ENCODE assay signal across 9 cellular contexts in genomic region chr5:128674837-128675446, GRCh38.
DNase-seq lines count a peak whose midpoint lies in the region; ATAC-seq and TF ChIP-seq lines count a peak whose summit lies in the region.
"Had no signal": no experiment of that assay in that cellular context is flagged by ENCODE, and none has a peak within 500 bp of the region (broad histone marks: within the 10 kb centered on the region; RNA-seq: fewer than 3 reads in every experiment).

No MANE protein-coding gene starts in this region.

- no peak overlapping the region for H3K27ac Mint-ChIP-seq in CD8-positive, alpha-beta T cell
- no peak overlapping the region for H3K27ac Mint-ChIP-seq in activated naive CD4-positive, alpha-beta T cell treated with anti-CD3 and anti-CD28 coated beads for 36 hours

- POLR2A ChIA-PET in CD8-positive, alpha-beta T cell (lab: Charles Lee), result no interaction called here

- CTCF ChIA-PET in CD8-positive, alpha-beta T cell (lab: Charles Lee), result interaction anchor here (0.9 to 1.5 kb wide), 3 partner anchors 30 to 1111 kb away, joined by 3 to 4 read pairs (median 4); no protein-coding TSS in a partner anchor
- CTCF ChIA-PET in activated naive CD4-positive, alpha-beta T cell treated with anti-CD3 and anti-CD28 coated beads for 36 hours (lab: Charles Lee), result interaction anchor here (0.8 to 1.6 kb wide), 6 partner anchors 14 to 466 kb away, joined by 3 to 4 read pairs (median 3); no protein-coding TSS in a partner anchor

- H3K4me1 ChIP-seq in CD8-positive, alpha-beta T cell (ENCODE audit: insufficient read depth, low read length), result no peaks in the 10 kb centered on the region
- H3K4me1 ChIP-seq in thoracic aorta (ENCODE audit: control insufficient read depth in 1 of 2, low read depth in 2 of 2), result no peaks in the 10 kb centered on the region

- peak in 1 of 7 experiments; percentile 7 for DNase-seq in CD8-positive, alpha-beta T cell
- peak; percentile 23 for DNase-seq in NCI-H345 (lab: John Stamatoyannopoulos, UW)
- DNase-seq in activated naive CD4-positive, alpha-beta T cell treated with anti-CD3 and anti-CD28 coated beads for 36 hours, result peak; percentile 62
- peak; percentile 49 for DNase-seq in iPS-NIHi11 (ENCODE audit: low spot score)
- no peak for DNase-seq in thoracic aorta (ENCODE audit: low spot score)
- DNase-seq in MV-4-11 (lab: John Stamatoyannopoulos, UW), result no peak

- H3K4me1 Mint-ChIP-seq in CD8-positive, alpha-beta T cell (ENCODE audit: low read depth), result no peaks in the 10 kb centered on the region
- H3K4me1 Mint-ChIP-seq in activated naive CD4-positive, alpha-beta T cell treated with anti-CD3 and anti-CD28 coated beads for 36 hours (ENCODE audit: low read depth), result no peaks in the 10 kb centered on the region

- no peak overlapping the region for H3K27ac ChIP-seq in CD8-positive, alpha-beta T cell (ENCODE audit: low read depth, low read length)
- no peak overlapping the region for H3K27ac ChIP-seq in thoracic aorta
- H3K27ac ChIP-seq: skin epidermis had no signal

- intact Hi-C loops in CD8-positive, alpha-beta T cell (cut with DNase I, micrococcal nuclease), result loop anchor here (2.0 to 5.0 kb wide), 3 partner anchors 463 to 1110 kb away; no protein-coding TSS in a partner anchor
- intact Hi-C loops in activated naive CD4-positive, alpha-beta T cell treated with anti-CD3 and anti-CD28 coated beads for 36 hours (cut with micrococcal nuclease), result loop anchor here (1.0 to 2.0 kb wide), 2 partner anchors 462 to 1110 kb away; no protein-coding TSS in a partner anchor

- H3K9me3 ChIP-seq in CD8-positive, alpha-beta T cell (ENCODE audit: low read length), result no peaks in the 10 kb centered on the region
- H3K9me3 ChIP-seq in thoracic aorta, result no peaks in the 10 kb centered on the region

- no peak overlapping the region for H3K4me3 ChIP-seq in CD8-positive, alpha-beta T cell (ENCODE audit: low read depth, low read length)
- no peak overlapping the region for H3K4me3 ChIP-seq in thoracic aorta
- H3K4me3 ChIP-seq: skin epidermis had no signal

- peak; percentile 53 for TF ChIP-seq CTCF in CD8-positive, alpha-beta T cell (IDR thresholded peaks at IDR 0.05)
- peak; percentile 27 for TF ChIP-seq CTCF in thoracic aorta (IDR thresholded peaks at IDR 0.05)

- ATAC-seq in CD8-positive, alpha-beta T cell, result no peak
- ATAC-seq in GM18861 (IDR thresholded peaks at IDR 0.05; ENCODE audit: unreplicated experiment), result peak; percentile 90
- peak; percentile 83 for ATAC-seq in HG02943 (IDR thresholded peaks at IDR 0.05; ENCODE audit: low read depth, unreplicated experiment)
- no peak for ATAC-seq in thoracic aorta (ENCODE audit: insufficient number of reproducible peaks, low FRiP score, low read depth)

- no peaks in the 10 kb centered on the region for H3K27me3 Mint-ChIP-seq in CD8-positive, alpha-beta T cell (ENCODE audit: low read depth)
- peaks cover 13% of the 10 kb centered on the region for H3K27me3 Mint-ChIP-seq in activated naive CD4-positive, alpha-beta T cell treated with anti-CD3 and anti-CD28 coated beads for 36 hours (ENCODE audit: low read depth)

- H3K9me3 Mint-ChIP-seq in CD8-positive, alpha-beta T cell, result peaks cover 2% of the 10 kb centered on the region
- peaks cover 4% of the 10 kb centered on the region for H3K9me3 Mint-ChIP-seq in activated naive CD4-positive, alpha-beta T cell treated with anti-CD3 and anti-CD28 coated beads for 36 hours

- H3K27me3 ChIP-seq in CD8-positive, alpha-beta T cell (ENCODE audit: insufficient read depth, low read length), result no peaks in the 10 kb centered on the region
- H3K27me3 ChIP-seq in thoracic aorta (replicated peaks; ENCODE audit: insufficient read depth), result no peaks in the 10 kb centered on the region

- no peaks in the 10 kb centered on the region for H3K36me3 Mint-ChIP-seq in CD8-positive, alpha-beta T cell
- H3K36me3 Mint-ChIP-seq in activated naive CD4-positive, alpha-beta T cell treated with anti-CD3 and anti-CD28 coated beads for 36 hours (ENCODE audit: low read depth), result no peaks in the 10 kb centered on the region

- no peak overlapping the region for H3K4me3 Mint-ChIP-seq in CD8-positive, alpha-beta T cell
- no peak overlapping the region for H3K4me3 Mint-ChIP-seq in activated naive CD4-positive, alpha-beta T cell treated with anti-CD3 and anti-CD28 coated beads for 36 hours

- no peaks in the 10 kb centered on the region for H3K36me3 ChIP-seq in CD8-positive, alpha-beta T cell (ENCODE audit: insufficient read depth, low read length)
- H3K36me3 ChIP-seq in thoracic aorta, result no peaks in the 10 kb centered on the region

Comparison
In these comparisons a context has a peak if more than half of its experiments do, and no peak if none do; other contexts are left out.
1. ATAC-seq: peak in GM18861 (single experiment) and HG02943 (single experiment); none in CD8-positive, alpha-beta T cell (single experiment) and thoracic aorta (single experiment).
2. DNase-seq: peak in NCI-H345 (single experiment), activated naive CD4-positive, alpha-beta T cell treated with anti-CD3 and anti-CD28 coated beads for 36 hours (single experiment) and iPS-NIHi11 (single experiment); none in thoracic aorta (single experiment) and MV-4-11 (single experiment).